In genomic region chr3:46112984-46113383, GRCh38 we compare ENCODE assay signal across 18 cellular contexts.
DNase-seq lines count a peak whose midpoint lies in the region; ATAC-seq and TF ChIP-seq lines count a peak whose summit lies in the region.
"Had no signal": no experiment of that assay in that cellular context is flagged by ENCODE, and none has a peak within 500 bp of the region (broad histone marks: within the 10 kb centered on the region; RNA-seq: fewer than 3 reads in every experiment).

No MANE protein-coding gene starts in this region.

- TF ChIP-seq RAD21 in IMR-90 (IDR thresholded peaks at IDR 0.05; ENCODE audit: low read length), result no peak

- ATAC-seq in IMR-90 (ENCODE audit: low read depth) (no peak), foreskin keratinocyte (peak; percentile 25)

- POLR2A ChIA-PET in IMR-90 (lab: Charles Lee; ENCODE audit: unreplicated experiment), result no interaction called here

- peaks cover 4% of the 10 kb centered on the region for H3K4me1 ChIP-seq in IMR-90 (ENCODE audit: control insufficient read depth, insufficient read depth, low read length)
- peaks cover 85% of the 10 kb centered on the region for H3K4me1 ChIP-seq in SJSA1 (replicated peaks)
- H3K4me1 ChIP-seq in foreskin keratinocyte, result peaks cover 28% of the 10 kb centered on the region
- no peaks in the 10 kb centered on the region for H3K4me1 ChIP-seq in uterus

- H3K18ac ChIP-seq in IMR-90 (ENCODE audit: low read depth, low read length), result no peak overlapping the region

- no peak overlapping the region for H3K4ac ChIP-seq in IMR-90 (ENCODE audit: low read depth, low read length)

- DNase-seq in Calu3, result no peak
- DNase-seq in IMR-90, result peak; percentile 27
- no peak for DNase-seq in SJSA1 (ENCODE audit: low read depth in 1 of 2, low spot score in 2 of 2)
- DNase-seq in foreskin keratinocyte, result peak; percentile 40 to 58
- DNase-seq in activated CD4-positive, alpha-beta T cell treated with anti-CD3 and anti-CD28 coated beads, Interleukin-2, amount 50 U/mL, for 4 hours, result no peak
- no peak for DNase-seq in uterus
- DNase-seq in type B pancreatic cell (ENCODE audit: extremely low spot score, unreplicated experiment), result no peak
- DNase-seq in dedifferentiated amniotic fluid mesenchymal stem cell (ENCODE audit: extremely low spot score), result no peak
- DNase-seq: AML-193, DMS79 treated with DMSO at 0.1 percent for 48 hours, H7, NCI-H1417, NCI-H187, NCI-H2107, NCI-H510A, NCI-H748 treated with DMSO at 0.1 percent for 48 hours, RPMI8226 had no signal

- H3K27me3 ChIP-seq in IMR-90 (ENCODE audit: control insufficient read depth, insufficient read depth, low read length) (no peaks in the 10 kb centered on the region), SJSA1 (replicated peaks) (no peaks in the 10 kb centered on the region), foreskin keratinocyte (no peaks in the 10 kb centered on the region), uterus (no peaks in the 10 kb centered on the region)

- H3K9ac ChIP-seq in IMR-90 (ENCODE audit: low read depth, low read length), result no peak overlapping the region

- no peak overlapping the region for H3K56ac ChIP-seq in IMR-90 (ENCODE audit: extremely low read depth, insufficient read depth, low read length)

- peaks cover 23% of the 10 kb centered on the region for H3K36me3 Mint-ChIP-seq in Calu3 (ENCODE audit: insufficient read depth, unreplicated experiment)
- peaks cover 10% of the 10 kb centered on the region for H3K36me3 Mint-ChIP-seq in type B pancreatic cell

- no peak overlapping the region for H2AK5ac ChIP-seq in IMR-90 (ENCODE audit: low read depth, low read length)

- no peaks in the 10 kb centered on the region for H3K27me3 Mint-ChIP-seq in Calu3 (ENCODE audit: unreplicated experiment)
- no peaks in the 10 kb centered on the region for H3K27me3 Mint-ChIP-seq in type B pancreatic cell

- H2BK15ac ChIP-seq in IMR-90 (ENCODE audit: low read depth, low read length), result no peak overlapping the region

- H2AK9ac ChIP-seq in IMR-90 (replicated peaks; ENCODE audit: low read depth, low read length, poor library complexity), result no peak overlapping the region

- H2BK5ac ChIP-seq in IMR-90 (ENCODE audit: low read depth, low read length, poor library complexity, severe bottlenecking), result no peak overlapping the region

- TF ChIP-seq POLR2A in IMR-90 (IDR thresholded peaks at IDR 0.05; ENCODE audit: low read depth, low read length) (no peak), uterus (IDR thresholded peaks at IDR 0.05) (no peak)

- no CpG with 5 or more reads among the region's 3 CpGs for WGBS in IMR-90 (ENCODE audit: extremely low coverage in 2 of 2, insufficient read length in 1 of 2), 2 experiments

- no peak overlapping the region for H3K14ac ChIP-seq in IMR-90 (replicated peaks; ENCODE audit: low read depth, low read length)

- H2AFZ ChIP-seq in IMR-90 (replicated peaks; ENCODE audit: low read length, poor library complexity), result no peak overlapping the region

- H3K4me3 Mint-ChIP-seq in Calu3 (ENCODE audit: low read depth, unreplicated experiment), result no peak overlapping the region
- no peak overlapping the region for H3K4me3 Mint-ChIP-seq in type B pancreatic cell

- H3K36me3 ChIP-seq in IMR-90 (ENCODE audit: control insufficient read depth, insufficient read depth, low read length) (no peaks in the 10 kb centered on the region), SJSA1 (no peaks in the 10 kb centered on the region), uterus (no peaks in the 10 kb centered on the region)

- H3K4me3 ChIP-seq in IMR-90 (ENCODE audit: insufficient read depth, low read depth, low read length), result no peak overlapping the region
- no peak overlapping the region for H3K4me3 ChIP-seq in SJSA1
- H3K4me3 ChIP-seq in uterus, result no peak overlapping the region

- no peaks in the 10 kb centered on the region for H4K20me1 ChIP-seq in IMR-90 (ENCODE audit: insufficient read depth, low read length)

- intact Hi-C loops in Calu3 (cut with micrococcal nuclease; ENCODE audit: unreplicated experiment) (loop anchor here (5.0 kb wide), 1 partner anchor 49 kb away; no protein-coding TSS in a partner anchor), IMR-90 (cut with micrococcal nuclease) (no loop called here), uterus (cut with DNase I; ENCODE audit: low total_unique reads) (no loop called here)

- no peak overlapping the region for H3K4me2 ChIP-seq in IMR-90 (ENCODE audit: low read depth, low read length)

- CTCF ChIA-PET in Calu3 (lab: Charles Lee) (no interaction called here), IMR-90 (lab: Yijun Ruan, JAX) (no interaction called here)

- in situ Hi-C loops in IMR-90 (cut with MboI; ENCODE audit: low sequenced_read_pairs), result no loop called here

- no peaks in the 10 kb centered on the region for H3K9me3 Mint-ChIP-seq in Calu3 (ENCODE audit: low read depth, unreplicated experiment)
- peaks cover 21% of the 10 kb centered on the region for H3K9me3 Mint-ChIP-seq in type B pancreatic cell

- no peak overlapping the region for H4K5ac ChIP-seq in IMR-90 (ENCODE audit: low read depth, low read length)

- no peak overlapping the region for H4K91ac ChIP-seq in IMR-90 (ENCODE audit: insufficient read depth, low read depth, low read length)

- H2BK20ac ChIP-seq in IMR-90 (ENCODE audit: low read depth, low read length), result no peak overlapping the region

- no TSS peak for BruUV-seq in Calu3 (replicated peaks; lab: Mats Ljungman, UMichigan)
- BruUV-seq in IMR-90 (replicated peaks; lab: Mats Ljungman, UMichigan), result no TSS peak

- H3K79me1 ChIP-seq in IMR-90 (ENCODE audit: low read depth in 1 of 2, low read length in 2 of 2), result no peaks in the 10 kb centered on the region

- peaks cover 9% of the 10 kb centered on the region for H3K9me3 ChIP-seq in IMR-90 (ENCODE audit: control insufficient read depth, insufficient read depth, low read length)
- H3K9me3 ChIP-seq in SJSA1 (replicated peaks), result no peaks in the 10 kb centered on the region
- no peaks in the 10 kb centered on the region for H3K9me3 ChIP-seq in uterus

- dilution Hi-C loops in IMR-90 (cut with HindIII; ENCODE audit: low sequenced_read_pairs, unreplicated experiment), result no loop called here

- H2BK120ac ChIP-seq in IMR-90 (ENCODE audit: low read depth, low read length), result no peak overlapping the region

- H3K23ac ChIP-seq in IMR-90 (ENCODE audit: low read depth, low read length), result no peak overlapping the region

- H3K27ac Mint-ChIP-seq in Calu3 (ENCODE audit: unreplicated experiment) (peak overlapping the region; percentile 75), type B pancreatic cell (no peak overlapping the region)

- TF ChIP-seq CTCF in Calu3 (IDR thresholded peaks at IDR 0.05; ENCODE audit: unreplicated experiment), result no peak
- no peak for TF ChIP-seq CTCF in IMR-90 (conservative IDR thresholded peaks at IDR 0.05; ENCODE audit: low read depth, low read length)
- TF ChIP-seq CTCF in foreskin keratinocyte (conservative IDR thresholded peaks at IDR 0.05), result no peak
- TF ChIP-seq CTCF in uterus (IDR thresholded peaks at IDR 0.05), result no peak
- no peak for TF ChIP-seq CTCF in type B pancreatic cell (conservative IDR thresholded peaks at IDR 0.05)

- H3K4me1 Mint-ChIP-seq in Calu3 (ENCODE audit: low read depth, unreplicated experiment) (peaks cover 72% of the 10 kb centered on the region), type B pancreatic cell (ENCODE audit: unreplicated experiment) (peaks cover 42% of the 10 kb centered on the region)

- H4K8ac ChIP-seq in IMR-90 (ENCODE audit: low read depth in 2 of 2, low read length in 2 of 2), result no peak overlapping the region

- H3K27ac ChIP-seq in IMR-90 (ENCODE audit: insufficient read depth, low read length), result no peak overlapping the region
- H3K27ac ChIP-seq in SJSA1, result peak overlapping the region; percentile 94
- no peak overlapping the region for H3K27ac ChIP-seq in foreskin keratinocyte
- no peak overlapping the region for H3K27ac ChIP-seq in uterus
- H3K27ac ChIP-seq: C4-2B had no signal

- no peaks in the 10 kb centered on the region; the same call in 1 of the 2 replicates for H3K9me1 ChIP-seq in IMR-90 (ENCODE audit: insufficient read depth, low read length)

TF ChIP-seq in IMR-90, 13 proteins besides CTCF, POLR2A, EP300 and RAD21:
- no peak for TF ChIP-seq MXI1 (IDR thresholded peaks at IDR 0.05; ENCODE audit: borderline replicate concordance, low read depth, low read length)
- TF ChIP-seq FOS (IDR thresholded peaks at IDR 0.05; ENCODE audit: low read depth, low read length), result no peak
- TF ChIP-seq SMC3 (IDR thresholded peaks at IDR 0.05; ENCODE audit: low read depth, low read length), result no peak
- no peak for TF ChIP-seq USF2 (IDR thresholded peaks at IDR 0.05; ENCODE audit: low read depth, low read length)
- TF ChIP-seq RFX5 (IDR thresholded peaks at IDR 0.05; ENCODE audit: low read depth, low read length), result no peak

Comparison
In these comparisons a context has a peak if more than half of its experiments do, and no peak if none do; other contexts are left out.
1. DNase-seq: peak in IMR-90 (single experiment) and foreskin keratinocyte (2 of 2); none in Calu3 (single experiment), SJSA1 (0 of 2), activated CD4-positive, alpha-beta T cell treated with anti-CD3 and anti-CD28 coated beads, Interleukin-2, amount 50 U/mL, for 4 hours (0 of 2), uterus (0 of 2), type B pancreatic cell (single experiment) and dedifferentiated amniotic fluid mesenchymal stem cell (single experiment).